19 cellular contexts compared by ENCODE assay signal in the genomic region with DNA sequence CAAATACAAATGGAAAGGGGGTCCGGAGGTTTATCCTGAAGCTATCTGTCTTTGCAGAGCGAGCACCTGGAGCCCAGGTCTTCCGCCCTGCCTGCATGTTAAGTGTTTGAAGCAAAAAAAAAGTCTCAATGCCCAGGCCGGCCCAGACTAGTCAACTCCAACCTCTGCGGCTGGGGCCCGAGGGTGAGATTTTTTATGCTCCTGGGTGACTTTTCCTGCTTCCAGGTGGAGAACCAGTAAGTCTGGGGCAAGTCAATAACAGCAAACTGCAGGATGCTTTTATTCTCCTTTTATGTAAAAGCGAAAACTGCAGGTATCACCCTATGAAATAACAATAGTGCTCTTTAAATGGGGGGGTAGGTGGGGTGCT. TPM values are rescaled to one million over a fixed set of nuclear protein-coding genes. Genes with fewer than 3 reads are reported as not detected.
DNase-seq lines count a peak whose midpoint lies in the region; ATAC-seq and TF ChIP-seq lines count a peak whose summit lies in the region.
"Had no signal": no experiment of that assay in that cellular context is flagged by ENCODE, and none has a peak within 500 bp of the region (broad histone marks: within the 10 kb centered on the region; RNA-seq: fewer than 3 reads in every experiment).

No MANE protein-coding gene starts in this region.

- peaks cover 0 to 20% (median 10%) of the 10 kb centered on the region in 11 experiments; a peak in 15 of 22 replicates for H3K9me3 ChIP-seq in BLaER1 treated with 17β-estradiol and CSF1 and Interleukin-3, amounts not matched to agents 10 nM and 100 nM (replicated peaks in 1 of 11)
- H3K9me3 ChIP-seq in CD4-positive, alpha-beta memory T cell (ENCODE audit: control insufficient read depth in 1 of 2, low read length in 2 of 2), result no peaks in the 10 kb centered on the region
- H3K9me3 ChIP-seq in RWPE2 (ENCODE audit: severe bottlenecking) (peaks cover 5% of the 10 kb centered on the region), hepatocyte (ENCODE audit: low read depth) (no peaks in the 10 kb centered on the region)
- H3K9me3 ChIP-seq: lower lobe of right lung had no signal

- no peak overlapping the region for H2AFZ ChIP-seq in hepatocyte

- H3K4me3 Mint-ChIP-seq in CD4-positive, alpha-beta memory T cell, result peak overlapping the region in 6 of 8 donors; percentile 66 to 90 (median 74)
- H3K4me3 Mint-ChIP-seq in memory B cell, result peak overlapping the region; percentile 50
- H3K4me3 Mint-ChIP-seq: HFFc6, WTC11 had no signal

- no peaks in the 10 kb centered on the region for H3K9me2 ChIP-seq in hepatocyte (replicated peaks; ENCODE audit: insufficient read depth)

- H3K27ac ChIP-seq in BLaER1 treated with 17β-estradiol and CSF1 and Interleukin-3, amounts not matched to agents 10 nM and 100 nM, result no peak overlapping the region
- no peak overlapping the region for H3K27ac ChIP-seq in CD4-positive, alpha-beta memory T cell (ENCODE audit: low read depth, low read length)
- peak overlapping the region; percentile 71 for H3K27ac ChIP-seq in RWPE2 (ENCODE audit: poor library complexity, severe bottlenecking)
- no peak overlapping the region for H3K27ac ChIP-seq in hepatocyte
- H3K27ac ChIP-seq: lower lobe of right lung, Peyer's patch had no signal

- peaks cover 33 to 91% (median 65%) of the 10 kb centered on the region in 4 donors for H3K4me1 Mint-ChIP-seq in CD4-positive, alpha-beta memory T cell
- H3K4me1 Mint-ChIP-seq in memory B cell, result peaks cover 37% of the 10 kb centered on the region

- H3K36me3 Mint-ChIP-seq in CD4-positive, alpha-beta memory T cell, result peaks cover 11 to 14% of the 10 kb centered on the region in 2 donors
- peaks cover 11% of the 10 kb centered on the region for H3K36me3 Mint-ChIP-seq in memory B cell

- peaks cover 0 to 24% (median 0%) of the 10 kb centered on the region in 11 experiments; a peak in 8 of 22 replicates for H3K27me3 ChIP-seq in BLaER1 treated with 17β-estradiol and CSF1 and Interleukin-3, amounts not matched to agents 10 nM and 100 nM
- H3K27me3 ChIP-seq in CD4-positive, alpha-beta memory T cell (ENCODE audit: insufficient read depth, low read length), result no peaks in the 10 kb centered on the region
- H3K27me3 ChIP-seq in RWPE2 (ENCODE audit: insufficient read depth, poor library complexity, severe bottlenecking) (no peaks in the 10 kb centered on the region), hepatocyte (no peaks in the 10 kb centered on the region)
- H3K27me3 ChIP-seq: Peyer's patch had no signal

- H3K4me3 ChIP-seq in BLaER1 treated with 17β-estradiol and CSF1 and Interleukin-3, amounts not matched to agents 10 nM and 100 nM, result no peak overlapping the region
- no peak overlapping the region for H3K4me3 ChIP-seq in CD4-positive, alpha-beta memory T cell (ENCODE audit: low read length in 2 of 2)
- H3K4me3 ChIP-seq in RWPE2 (ENCODE audit: severe bottlenecking) (no peak overlapping the region), hepatocyte (no peak overlapping the region)
- H3K4me3 ChIP-seq: K562, lower lobe of right lung, Peyer's patch had no signal

- ATAC-seq in RWPE2 (ENCODE audit: low read depth), result peak; percentile 35
- ATAC-seq in memory B cell (ENCODE audit: low read depth), result no peak
- no peak for ATAC-seq in HG03565 (IDR thresholded peaks at IDR 0.05; ENCODE audit: unreplicated experiment)

- CTCF ChIA-PET in CD4-positive, alpha-beta memory T cell (lab: Charles Lee; ENCODE audit: partially characterized antibody), result interaction anchor here (0.7 to 11.5 kb wide), 20 partner anchors 8 to 586 kb away, joined by 3 to 111 read pairs (median 5); a partner anchor contains a TSS

- no peaks in the 10 kb centered on the region for H3K27me3 Mint-ChIP-seq in CD4-positive, alpha-beta memory T cell
- no peaks in the 10 kb centered on the region for H3K27me3 Mint-ChIP-seq in memory B cell

- intact Hi-C loops in CD4-positive, alpha-beta memory T cell (cut with micrococcal nuclease), result loop anchor here (1.0 to 10.0 kb wide), 5 partner anchors 33 to 1227 kb away; a partner anchor contains a TSS

- H3K9me3 Mint-ChIP-seq in CD4-positive, alpha-beta memory T cell, result peaks cover 0 to 11% (median 7%) of the 10 kb centered on the region in 8 donors
- H3K9me3 Mint-ChIP-seq in memory B cell, result peaks cover 6% of the 10 kb centered on the region
- H3K9me3 Mint-ChIP-seq: HFFc6 had no signal

- POLR2A ChIA-PET in CD4-positive, alpha-beta memory T cell (lab: Charles Lee; ENCODE audit: partially characterized antibody), result interaction anchor here (1.0 to 10.1 kb wide), 6 partner anchors 9 to 557 kb away, joined by 3 to 255 read pairs (median 4); a partner anchor contains a TSS

- no peaks in the 10 kb centered on the region for H3K79me2 ChIP-seq in hepatocyte

- 81% methylated on average over 7 of the region's 7 CpGs for WGBS in hepatocyte (ENCODE audit: low lambda C conversion rate, missing lambda C conversion rate)

- DNase-seq in CD4-positive, alpha-beta memory T cell, result no peak
- peak; percentile 80 for DNase-seq in RWPE2 (ENCODE audit: low spot score)
- no peak for DNase-seq in memory B cell (ENCODE audit: low spot score in 2 of 2)
- DNase-seq in DMS79 treated with DMSO at 0.1 percent for 48 hours (lab: John Stamatoyannopoulos, UW), result no peak
- no peak for DNase-seq in hepatocyte (ENCODE audit: low spot score)
- DNase-seq: amniotic stem cell, NCI-H187 treated with DMSO at 0.1 percent for 48 hours, NCI-H2227 treated with DMSO at 0.1 percent for 48 hours had no signal

- H3K4me2 ChIP-seq in BLaER1 treated with 17β-estradiol and CSF1 and Interleukin-3, amounts not matched to agents 10 nM and 100 nM, result peak overlapping the region in 9 of 11 experiments; percentile 44 to 97 (median 95); a peak in 14 of 22 replicates
- H3K4me2 ChIP-seq in hepatocyte, result no peak overlapping the region

- peak overlapping the region; percentile 88 to 96 (median 91) for H3K27ac Mint-ChIP-seq in CD4-positive, alpha-beta memory T cell
- H3K27ac Mint-ChIP-seq in memory B cell, result peak overlapping the region; percentile 62
- H3K27ac Mint-ChIP-seq: HFFc6, WTC11 had no signal

- H3K36me3 ChIP-seq in BLaER1 treated with 17β-estradiol and CSF1 and Interleukin-3, amounts not matched to agents 10 nM and 100 nM, result no peaks in the 10 kb centered on the region
- H3K36me3 ChIP-seq in CD4-positive, alpha-beta memory T cell (ENCODE audit: insufficient read depth, low read length), result no peaks in the 10 kb centered on the region
- H3K36me3 ChIP-seq in RWPE2 (ENCODE audit: low read depth), result no peaks in the 10 kb centered on the region
- H3K36me3 ChIP-seq in hepatocyte (replicated peaks; ENCODE audit: insufficient read depth, low read depth), result no peaks in the 10 kb centered on the region
- H3K36me3 ChIP-seq: lower lobe of right lung, Peyer's patch had no signal

- TF ChIP-seq CTCF in RWPE2 (IDR thresholded peaks at IDR 0.05; ENCODE audit: poor library complexity, severe bottlenecking) (no peak), hepatocyte (IDR thresholded peaks at IDR 0.05; ENCODE audit: poor library complexity) (no peak)

- H3K9ac ChIP-seq in BLaER1 treated with 17β-estradiol and CSF1 and Interleukin-3, amounts not matched to agents 10 nM and 100 nM, result no peak overlapping the region

- peaks cover 0 to 11% (median 0%) of the 10 kb centered on the region in 11 experiments; a peak in 4 of 22 replicates for H4K20me1 ChIP-seq in BLaER1 treated with 17β-estradiol and CSF1 and Interleukin-3, amounts not matched to agents 10 nM and 100 nM
- H4K20me1 ChIP-seq in hepatocyte (ENCODE audit: insufficient read depth, poor library complexity, severe bottlenecking), result no peaks in the 10 kb centered on the region

- peaks cover 45 to 70% (median 67%) of the 10 kb centered on the region in 10 experiments for H3K4me1 ChIP-seq in BLaER1 treated with 17β-estradiol and CSF1 and Interleukin-3, amounts not matched to agents 10 nM and 100 nM
- peaks cover 76% of the 10 kb centered on the region for H3K4me1 ChIP-seq in CD4-positive, alpha-beta memory T cell (ENCODE audit: insufficient read depth, low read length)
- H3K4me1 ChIP-seq in RWPE2 (ENCODE audit: insufficient read depth, poor library complexity, severe bottlenecking) (peaks cover 39% of the 10 kb centered on the region), hepatocyte (ENCODE audit: insufficient read depth) (no peaks in the 10 kb centered on the region)

RNA-seq across cellular contexts. Expression of a gene that starts 2.0 kb away (rescaled TPM):
- 10 to 100 TPM; 21.7 to 25.2 TPM for total RNA-seq in CD4-positive, alpha-beta memory T cell
- polyA plus RNA-seq in CD4-positive, alpha-beta memory T cell, result 10 to 100 TPM; 11.7 to 18.0 TPM
- not detected in 2 replicates for total RNA-seq in hepatocyte
- not detected in 2 replicates for polyA plus RNA-seq in hepatocyte
- total RNA-seq: dermis blood vessel endothelial cell, fibroblast of villous mesenchyme, HFFc6, K562, osteoblast, SK-MEL-5, WTC11 had no signal
- polyA plus RNA-seq: K562 had no signal

Comparison
In these comparisons a context has a peak if more than half of its experiments do, and no peak if none do; other contexts are left out.
1. RNA of a gene that starts 2.0 kb away (total RNA-seq): 21.7 to 25.2 TPM in CD4-positive, alpha-beta memory T cell; not detected in hepatocyte; every median in the first group is over 10 times any median in the second.